27 cellular contexts compared by ENCODE assay signal in the genomic region with DNA sequence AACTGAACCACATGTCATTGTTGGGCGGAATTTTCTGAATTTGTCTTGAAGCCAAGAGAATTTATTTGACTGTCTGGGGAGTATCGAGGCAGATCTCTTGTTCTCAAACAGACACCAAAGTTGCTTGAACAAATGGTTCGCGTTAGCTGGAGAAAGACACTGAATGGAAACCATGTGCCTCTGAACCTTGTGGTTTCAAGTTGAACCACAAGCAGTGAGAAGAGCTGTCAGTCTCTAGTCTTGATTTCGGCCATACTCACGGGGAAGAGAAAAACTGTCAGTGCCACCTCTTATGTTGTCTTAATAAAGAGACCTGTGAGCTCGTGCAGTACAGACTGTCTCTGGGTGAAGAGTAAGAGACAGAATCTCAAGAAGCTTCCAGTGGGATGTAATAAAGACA.
"Had no signal": no experiment of that assay in that cellular context is flagged by ENCODE, and none has a peak within 500 bp of the region (broad histone marks: within the 10 kb centered on the region; RNA-seq: fewer than 3 reads in every experiment).

No MANE protein-coding gene starts in this region.

- H3K9me3 Mint-ChIP-seq: activated T-helper 17 cell treated with anti-CD3 and anti-CD28 coated beads, Interleukin-2, amount 50 U/mL, for 72 hours had no signal

- H3K27ac Mint-ChIP-seq: activated CD4-positive, alpha-beta memory T cell treated with anti-CD3 and anti-CD28 coated beads, Interleukin-2, amount 10 ng/mL, durations not matched to agents 7 days and 5 days; activated naive CD4-positive, alpha-beta T cell treated with anti-CD3 and anti-CD28 coated beads, Interleukin-2, amount 10 ng/mL, durations not matched to agents 7 days and 5 days; activated naive CD8-positive, alpha-beta T cell treated with anti-CD3 and anti-CD28 coated beads, Interleukin-2, amount 10 ng/mL, durations not matched to agents 7 days and 5 days; activated T-helper 17 cell treated with anti-CD3 and anti-CD28 coated beads, Interleukin-2, amount 50 U/mL, for 72 hours; T-cell had no signal

- DNase-seq: activated CD4-positive, alpha-beta memory T cell treated with anti-CD3 and anti-CD28 coated beads, Interleukin-2, amount 10 ng/mL, durations not matched to agents 7 days and 5 days; activated CD4-positive, alpha-beta T cell treated with anti-CD3 and anti-CD28 coated beads, Interleukin-2, amount 50 U/mL, for 1 hour; activated CD4-positive, CD25-positive, alpha-beta regulatory T cell; activated gamma-delta T cell; activated naive CD4-positive, alpha-beta T cell treated with anti-CD3 and anti-CD28 coated beads, Interleukin-2, amount 10 ng/mL, durations not matched to agents 7 days and 5 days; activated naive CD8-positive, alpha-beta T cell treated with anti-CD3 and anti-CD28 coated beads, Interleukin-2, amount 10 ng/mL, durations not matched to agents 7 days and 5 days; activated T-cell treated with anti-CD3 and anti-CD28 coated beads for 4 hours; activated T-cell treated with anti-CD3 and anti-CD28 coated beads, Interleukin-2, amount 50 U/mL, for 48 hours; adrenal gland; aorta; central memory CD4-positive, alpha-beta T cell; Karpas-422; NCI-H1105 treated with DMSO at 0.1 percent for 48 hours; NCI-H1436 treated with DMSO at 0.1 percent for 48 hours; NCI-H187; NCI-H2081; NCI-H2227 treated with DMSO at 0.1 percent for 48 hours; NCI-H446 treated with DMSO at 0.1 percent for 48 hours; NCI-H524 treated with DMSO at 0.1 percent for 48 hours; NCI-H748 treated with DMSO at 0.1 percent for 48 hours; RPMI8226; T-cell had no signal

- H3K36me3 Mint-ChIP-seq: activated naive CD4-positive, alpha-beta T cell treated with anti-CD3 and anti-CD28 coated beads, Interleukin-2, amount 10 ng/mL, durations not matched to agents 7 days and 5 days; activated naive CD8-positive, alpha-beta T cell treated with anti-CD3 and anti-CD28 coated beads, Interleukin-2, amount 10 ng/mL, durations not matched to agents 7 days and 5 days; T-cell had no signal

- H3K4me3 ChIP-seq: adrenal gland, breast epithelium, SK-N-MC had no signal

- ATAC-seq: activated T-helper 17 cell treated with anti-CD3 and anti-CD28 coated beads, Interleukin-2, amount 50 U/mL, for 72 hours; Right ventricle myocardium inferior; T-cell had no signal

- H3K36me3 ChIP-seq: adrenal gland, breast epithelium had no signal

- H3K4me1 Mint-ChIP-seq: activated CD4-positive, alpha-beta memory T cell treated with anti-CD3 and anti-CD28 coated beads, Interleukin-2, amount 10 ng/mL, durations not matched to agents 7 days and 5 days; activated naive CD4-positive, alpha-beta T cell treated with anti-CD3 and anti-CD28 coated beads, Interleukin-2, amount 10 ng/mL, durations not matched to agents 7 days and 5 days; activated naive CD8-positive, alpha-beta T cell treated with anti-CD3 and anti-CD28 coated beads, Interleukin-2, amount 10 ng/mL, durations not matched to agents 7 days and 5 days; activated T-helper 17 cell treated with anti-CD3 and anti-CD28 coated beads, Interleukin-2, amount 50 U/mL, for 72 hours; T-cell had no signal

- H3K4me3 Mint-ChIP-seq: activated CD4-positive, alpha-beta memory T cell treated with anti-CD3 and anti-CD28 coated beads, Interleukin-2, amount 10 ng/mL, durations not matched to agents 7 days and 5 days; activated naive CD4-positive, alpha-beta T cell treated with anti-CD3 and anti-CD28 coated beads, Interleukin-2, amount 10 ng/mL, durations not matched to agents 7 days and 5 days; activated naive CD8-positive, alpha-beta T cell treated with anti-CD3 and anti-CD28 coated beads, Interleukin-2, amount 10 ng/mL, durations not matched to agents 7 days and 5 days; activated T-helper 17 cell treated with anti-CD3 and anti-CD28 coated beads, Interleukin-2, amount 50 U/mL, for 72 hours; T-cell had no signal

- H3K9me3 ChIP-seq: adrenal gland, breast epithelium had no signal

- H3K27me3 ChIP-seq: adrenal gland, breast epithelium had no signal

- H3K4me1 ChIP-seq: adrenal gland, breast epithelium had no signal

- H3K27ac ChIP-seq: adrenal gland, breast epithelium, SK-N-MC, VCaP had no signal

- H3K27me3 Mint-ChIP-seq: activated CD4-positive, alpha-beta memory T cell treated with anti-CD3 and anti-CD28 coated beads, Interleukin-2, amount 10 ng/mL, durations not matched to agents 7 days and 5 days; activated naive CD4-positive, alpha-beta T cell treated with anti-CD3 and anti-CD28 coated beads, Interleukin-2, amount 10 ng/mL, durations not matched to agents 7 days and 5 days; activated naive CD8-positive, alpha-beta T cell treated with anti-CD3 and anti-CD28 coated beads, Interleukin-2, amount 10 ng/mL, durations not matched to agents 7 days and 5 days; T-cell had no signal
